ENCODE assay signal across 29 cellular contexts in the genomic region with DNA sequence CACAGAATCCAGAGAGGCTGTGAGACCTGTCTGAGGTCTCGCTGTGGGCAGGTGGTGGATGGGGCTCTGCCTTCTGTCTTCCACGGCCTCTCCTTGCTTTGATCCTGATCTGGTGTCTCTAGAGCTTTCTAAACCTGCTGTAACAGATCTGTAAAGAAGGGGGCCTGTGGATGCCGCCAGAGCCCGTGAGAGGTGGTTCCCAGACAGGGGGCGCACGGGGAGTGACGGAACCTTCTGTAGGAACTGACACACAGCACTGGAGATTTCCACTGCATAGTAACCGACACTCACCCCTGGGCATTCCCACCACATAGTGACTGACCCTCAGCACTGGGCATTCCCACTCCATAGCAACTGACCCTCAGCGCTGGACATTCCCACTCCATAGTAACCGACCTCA. TPM values are rescaled to one million over a fixed set of nuclear protein-coding genes. Genes with fewer than 3 reads are reported as not detected.
"Had no signal": no experiment of that assay in that cellular context is flagged by ENCODE, and none has a peak within 500 bp of the region (broad histone marks: within the 10 kb centered on the region; RNA-seq: fewer than 3 reads in every experiment).

No MANE protein-coding gene starts in this region.

- H3K27ac Mint-ChIP-seq: dendritic cell treated with granulocyte-macrophage colony-stimulating factor and Interleukin-4, amounts not matched to agents 40 ng/mL and 50 ng/mL, for 4 days; mesothelial cell of epicardium had no signal

- H3K9me3 Mint-ChIP-seq: dendritic cell treated with granulocyte-macrophage colony-stimulating factor and Interleukin-4, amounts not matched to agents 40 ng/mL and 50 ng/mL, for 4 days; mesothelial cell of epicardium had no signal

- H3K4me3 ChIP-seq: colonic mucosa, esophagus squamous epithelium, gastrocnemius medialis, heart right ventricle, left ventricle myocardium inferior, lower lobe of right lung, mucosa of descending colon had no signal

- H3K27me3 ChIP-seq: colonic mucosa had no signal

- ATAC-seq: esophagus mucosa, gastrocnemius medialis, heart right ventricle, left colon, left lobe of liver, lower lobe of right lung, mucosa of descending colon had no signal

- H3K36me3 ChIP-seq: colonic mucosa, esophagus squamous epithelium, gastrocnemius medialis, heart right ventricle, left ventricle myocardium inferior, lower lobe of right lung had no signal

- H3K36me3 Mint-ChIP-seq: mesothelial cell of epicardium had no signal

- H3K4me1 Mint-ChIP-seq: mesothelial cell of epicardium had no signal

- DNase-seq: colonic mucosa; cortex of kidney; effector CD4-positive, alpha-beta T cell; effector memory CD4-positive, alpha-beta T cell; erythroblast; esophagus squamous epithelium; foreskin fibroblast; foreskin melanocyte; gastrocnemius medialis; glutamatergic neuron; head of caudate nucleus; heart right ventricle; hippocampal formation; left ventricle myocardium inferior; lower lobe of right lung; mesenchymal stem cell; mucosa of descending colon had no signal

- H3K27ac ChIP-seq: colonic mucosa, epithelial cell of prostate, esophagus squamous epithelium, gastrocnemius medialis, heart right ventricle, left ventricle myocardium inferior, lower lobe of right lung had no signal

- H3K4me3 Mint-ChIP-seq: dendritic cell treated with granulocyte-macrophage colony-stimulating factor and Interleukin-4, amounts not matched to agents 40 ng/mL and 50 ng/mL, for 4 days; mesothelial cell of epicardium had no signal

- H3K9me3 ChIP-seq: colonic mucosa, esophagus squamous epithelium, gastrocnemius medialis, heart right ventricle, left ventricle myocardium inferior, lower lobe of right lung, mucosa of descending colon had no signal

- FAIRE-seq: endometrium, islet of Langerhans, keratinocyte had no signal

- H3K4me1 ChIP-seq: colonic mucosa, gastrocnemius medialis had no signal

RNA-seq across cellular contexts. Expression of a gene that starts 16.0 kb away (rescaled TPM):
- total RNA-seq: chondrocyte, dermis microvascular lymphatic vessel endothelial cell, lung microvascular endothelial cell had no signal
